Comparison of ENCODE assay signal across 18 cellular contexts in the genomic region with DNA sequence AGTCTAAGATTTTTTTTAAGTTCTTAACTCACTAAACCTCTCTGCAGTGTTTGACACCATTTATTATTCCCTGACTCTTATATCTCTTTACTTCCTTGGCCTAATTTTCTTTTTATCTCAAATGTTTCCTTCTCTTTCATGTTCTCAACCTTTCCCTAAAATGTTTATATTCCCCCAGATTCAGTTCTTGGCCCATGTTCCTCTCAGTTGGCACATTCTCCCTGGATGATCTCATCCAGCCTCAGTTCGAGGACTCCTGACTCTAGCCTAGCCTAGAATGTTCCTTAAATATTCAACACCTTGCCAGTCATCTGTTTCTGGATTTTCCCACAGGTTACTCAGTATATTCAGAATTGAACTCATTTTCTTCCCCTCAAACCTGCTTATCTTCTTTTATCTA.
DNase-seq lines count a peak whose midpoint lies in the region; TF ChIP-seq lines count a peak whose summit lies in the region.
"Had no signal": no experiment of that assay in that cellular context is flagged by ENCODE, and none has a peak within 500 bp of the region (broad histone marks: within the 10 kb centered on the region; RNA-seq: fewer than 3 reads in every experiment).

No MANE protein-coding gene starts in this region.

- no peaks in the 10 kb centered on the region; a peak in 1 of 7 replicates for H3K36me3 Mint-ChIP-seq in H9 (ENCODE audit: insufficient read depth in 1 of 3, low read depth in 3 of 3)

- no peak overlapping the region for H2AFZ ChIP-seq in H9 (ENCODE audit: low read length)

- H3K9ac ChIP-seq in H9 (ENCODE audit: extremely low read depth, insufficient read length, low read length) (no peak overlapping the region), adipocyte (ENCODE audit: low read length) (no peak overlapping the region)

- H3K4me3 Mint-ChIP-seq in H9, result no peak overlapping the region

- no CpG with 5 or more reads among the region's 1 CpG for WGBS in H9 (ENCODE audit: extremely low coverage, insufficient read length, low lambda C conversion rate)

- no peak overlapping the region for H2BK20ac ChIP-seq in H9 (ENCODE audit: low read depth, low read length, poor library complexity, severe bottlenecking)

- no peak overlapping the region for H3K14ac ChIP-seq in H9 (ENCODE audit: insufficient read depth, low read length)

- no peaks in the 10 kb centered on the region for H4K20me1 ChIP-seq in H9 (ENCODE audit: control insufficient read depth, insufficient read depth, insufficient read length)

- H3K27me3 ChIP-seq in H9 (ENCODE audit: insufficient read depth, low read length) (no peaks in the 10 kb centered on the region), adipocyte (replicated peaks; ENCODE audit: control insufficient read depth, insufficient read depth, low read length) (no peaks in the 10 kb centered on the region)

- no peak overlapping the region for H3K4me2 ChIP-seq in H9 (ENCODE audit: insufficient read depth, insufficient read length, low read length)

- H3K36me3 ChIP-seq in adipocyte (ENCODE audit: control insufficient read depth, insufficient read depth, low read length, severe bottlenecking), result no peaks in the 10 kb centered on the region
- H3K36me3 ChIP-seq: SJCRH30 had no signal

- no peaks in the 10 kb centered on the region for H3K9me3 Mint-ChIP-seq in H9

- no peak overlapping the region for H3T11ph ChIP-seq in H9 (ENCODE audit: low read length)

- TF ChIP-seq CTCF in H9 (conservative IDR thresholded peaks at IDR 0.05), result no peak
- no peak for TF ChIP-seq CTCF in fibroblast of the aortic adventitia (IDR thresholded peaks at IDR 0.05; ENCODE audit: insufficient read depth, low read length)
- TF ChIP-seq CTCF in GM13976 (IDR thresholded peaks at IDR 0.05; ENCODE audit: borderline replicate concordance, control extremely low read depth, extremely low read depth, insufficient read depth, missing control alignments), result no peak

- H2BK5ac ChIP-seq in H9 (ENCODE audit: insufficient read length, low read length), result no peak overlapping the region

- H3K23ac ChIP-seq in H9 (ENCODE audit: insufficient read length, low read depth, low read length), result no peak overlapping the region

- H3K27ac Mint-ChIP-seq in H9, result peak overlapping the region in 2 of 3 experiments; percentile 2 to 5; a peak in 1 of 7 replicates

- no peak overlapping the region for H4K91ac ChIP-seq in H9 (ENCODE audit: insufficient read length, low read depth, low read length)

- DNase-seq in AG08395 (ENCODE audit: low spot score) (peak; percentile 47), H9 (no peak), adipocyte (ENCODE audit: low read depth) (peak; percentile 46), fibroblast of the aortic adventitia (ENCODE audit: low read depth) (peak; percentile 30), GM13976 (ENCODE audit: low spot score) (no peak), LoVo (ENCODE audit: low spot score) (no peak), head of caudate nucleus (no peak), NOMO-1 (lab: John Stamatoyannopoulos, UW; ENCODE audit: unreplicated experiment in 2 of 2) (no peak)
- DNase-seq: 8988T, DMS153, NCI-H146, NCI-H2081 treated with DMSO at 0.1 percent for 48 hours, NCI-H526 treated with DMSO at 0.1 percent for 48 hours, OCI-M1, RPMI8226, SJCRH30, SW 1271 had no signal

- no peaks in the 10 kb centered on the region for H3K23me2 ChIP-seq in H9 (ENCODE audit: insufficient read length, low read depth, low read length, poor library complexity, severe bottlenecking)

- H3K9me3 ChIP-seq in H9 (ENCODE audit: control insufficient read depth, low read depth, low read length), result no peaks in the 10 kb centered on the region
- H3K9me3 ChIP-seq in adipocyte (ENCODE audit: control insufficient read depth, low read length), result no peaks in the 10 kb centered on the region
- H3K9me3 ChIP-seq: SJCRH30 had no signal

- H2AK5ac ChIP-seq in H9 (ENCODE audit: insufficient read length, low read length), result no peak overlapping the region

- H3K4me1 ChIP-seq in H9 (ENCODE audit: insufficient read depth, low read length) (no peaks in the 10 kb centered on the region; the same call in 1 of the 2 replicates), adipocyte (ENCODE audit: control insufficient read depth, insufficient read depth, low read length) (peaks cover 14% of the 10 kb centered on the region)
- H3K4me1 ChIP-seq: SJCRH30 had no signal

- in situ Hi-C loops in GM13976 (cut with MboI; ENCODE audit: low sequenced_read_pairs, unreplicated experiment), result no loop called here

- no peaks in the 10 kb centered on the region for H3K79me2 ChIP-seq in H9 (ENCODE audit: insufficient read depth, low read length)

- no peak overlapping the region for H4K5ac ChIP-seq in H9 (ENCODE audit: insufficient read length, low read depth, low read length)

- H2BK120ac ChIP-seq in H9 (ENCODE audit: low read depth, low read length, poor library complexity, severe bottlenecking), result no peak overlapping the region

- H3K27ac ChIP-seq in H9 (ENCODE audit: insufficient read length, low read depth, low read length), result no peak overlapping the region
- H3K27ac ChIP-seq: C4-2B, SJCRH30 had no signal

- H3K4ac ChIP-seq in H9 (ENCODE audit: low read depth, low read length), result no peak overlapping the region

- H3K4me3 ChIP-seq in adipocyte (ENCODE audit: low read length) (no peak overlapping the region), fibroblast of the aortic adventitia (ENCODE audit: low read depth, low read length) (no peak overlapping the region)
- H3K4me3 ChIP-seq: SJCRH30 had no signal

- H2BK15ac ChIP-seq in H9 (ENCODE audit: low read depth, low read length), result no peak overlapping the region

- H3K79me1 ChIP-seq in H9 (ENCODE audit: insufficient read depth, low read depth, low read length, poor library complexity, severe bottlenecking), result no peaks in the 10 kb centered on the region

- H4K8ac ChIP-seq in H9 (replicated peaks; ENCODE audit: insufficient read length, low read depth, low read length), result no peak overlapping the region

- no peak overlapping the region for H3K18ac ChIP-seq in H9 (ENCODE audit: insufficient read length, low read depth, low read length)

- intact Hi-C loops in head of caudate nucleus (cut with DNase I), result no loop called here

- H2BK12ac ChIP-seq in H9 (ENCODE audit: insufficient read length, low read depth, low read length), result no peak overlapping the region

- peaks cover 22 to 23% of the 10 kb centered on the region in 2 experiments for H3K4me1 Mint-ChIP-seq in H9

- H3K27me3 Mint-ChIP-seq in H9 (ENCODE audit: low read depth), result no peaks in the 10 kb centered on the region

- no peak overlapping the region for H3K56ac ChIP-seq in H9 (ENCODE audit: insufficient read length, low read depth, low read length)

Comparison
In these comparisons a context has a peak if more than half of its experiments do, and no peak if none do; other contexts are left out.
1. DNase-seq: peak in AG08395 (single experiment), adipocyte (single experiment) and fibroblast of the aortic adventitia (single experiment); none in H9 (single experiment), GM13976 (single experiment), LoVo (single experiment), head of caudate nucleus (0 of 42) and NOMO-1 (0 of 2).